In genomic region chr11:65119670-65119995, GRCh38 we compare ENCODE assay signal across 12 cellular contexts. TPM values are rescaled to one million over a fixed set of nuclear protein-coding genes. Genes with fewer than 3 reads are reported as not detected.
DNase-seq lines count a peak whose midpoint lies in the region; ATAC-seq and TF ChIP-seq lines count a peak whose summit lies in the region.
"Had no signal": no experiment of that assay in that cellular context is flagged by ENCODE, and none has a peak within 500 bp of the region (broad histone marks: within the 10 kb centered on the region; RNA-seq: fewer than 3 reads in every experiment).

No MANE protein-coding gene starts in this region.

- no peaks in the 10 kb centered on the region for H3K9me3 ChIP-seq in CD4-positive, CD25-positive, alpha-beta regulatory T cell (ENCODE audit: control insufficient read depth in 2 of 2, low read length in 2 of 2)
- H3K9me3 ChIP-seq in naive thymus-derived CD4-positive, alpha-beta T cell (ENCODE audit: control insufficient read depth in 2 of 3, low read length in 3 of 3): no peaks in the 10 kb centered on the region
- H3K9me3 ChIP-seq: left lung had no signal

- ATAC-seq in CD4-positive, CD25-positive, alpha-beta regulatory T cell (ENCODE audit: low read depth in 2 of 2): no peak
- ATAC-seq in naive thymus-derived CD4-positive, alpha-beta T cell: no peak
- no peak for ATAC-seq in left colon
- ATAC-seq: effector memory CD8-positive, alpha-beta T cell; left lung had no signal

- no peak for DNase-seq in CD4-positive, CD25-positive, alpha-beta regulatory T cell
- DNase-seq in HFF-Myc (ENCODE audit: extremely low read depth, low read depth) (no peak), NCI-H2171 (lab: John Stamatoyannopoulos, UW) (no peak), left colon (no peak), superior temporal gyrus (ENCODE audit: extremely low spot score) (no peak), LoVo (ENCODE audit: low spot score) (no peak)
- DNase-seq in activated T-helper 2 cell treated with anti-CD3 and anti-CD28 coated beads, Interferon-gamma antibody, Interleukin-2, Interleukin-4, amounts not matched to agents 10 μg/mL and 5 μg/mL and 100 μg/mL, durations not matched to agents 14 hours and 24 hours and 36 hours (ENCODE audit: low spot score): no peak
- DNase-seq in naive thymus-derived CD4-positive, alpha-beta T cell: no peak
- DNase-seq: effector memory CD8-positive, alpha-beta T cell; NCI-H1105; NCI-H446 treated with DMSO at 0.1 percent for 48 hours had no signal

- POLR2A ChIA-PET in naive thymus-derived CD4-positive, alpha-beta T cell (lab: Charles Lee): interaction anchor here (2.4 to 9.9 kb wide), 5 partner anchors 9 to 106 kb away, joined by 7 to 237 read pairs (median 44); partner anchors contain the start of genes ARL2, SYVN1, TM7SF2 and VPS51

- H3K36me3 Mint-ChIP-seq in CD4-positive, CD25-positive, alpha-beta regulatory T cell: peaks cover 35% of the 10 kb centered on the region
- peaks cover 69% of the 10 kb centered on the region for H3K36me3 Mint-ChIP-seq in activated T-helper 2 cell treated with anti-CD3 and anti-CD28 coated beads, Interferon-gamma antibody, Interleukin-2, Interleukin-4, amounts not matched to agents 10 μg/mL and 5 μg/mL and 100 μg/mL, durations not matched to agents 14 hours and 24 hours and 36 hours (ENCODE audit: low read depth)
- peaks cover 0 to 31% (median 26%) of the 10 kb centered on the region in 5 donors for H3K36me3 Mint-ChIP-seq in naive thymus-derived CD4-positive, alpha-beta T cell

- peak overlapping the region; percentile 96 for H3K27ac ChIP-seq in CD4-positive, CD25-positive, alpha-beta regulatory T cell (ENCODE audit: insufficient read depth, low read length, poor library complexity, severe bottlenecking)
- H3K27ac ChIP-seq in naive thymus-derived CD4-positive, alpha-beta T cell (ENCODE audit: low read depth, low read length): peak overlapping the region; percentile 99

- peaks cover 0 to 1% (median 0%) of the 10 kb centered on the region in 7 donors for H3K9me3 Mint-ChIP-seq in CD4-positive, CD25-positive, alpha-beta regulatory T cell
- H3K9me3 Mint-ChIP-seq in activated T-helper 2 cell treated with anti-CD3 and anti-CD28 coated beads, Interferon-gamma antibody, Interleukin-2, Interleukin-4, amounts not matched to agents 10 μg/mL and 5 μg/mL and 100 μg/mL, durations not matched to agents 14 hours and 24 hours and 36 hours: no peaks in the 10 kb centered on the region
- H3K9me3 Mint-ChIP-seq in naive thymus-derived CD4-positive, alpha-beta T cell: peaks cover 0 to 2% (median 0%) of the 10 kb centered on the region in 11 donors
- H3K9me3 Mint-ChIP-seq: effector memory CD8-positive, alpha-beta T cell had no signal

- no peak overlapping the region for H3K4me3 ChIP-seq in CD4-positive, CD25-positive, alpha-beta regulatory T cell (ENCODE audit: low read depth, low read length)
- peak overlapping the region; percentile 95; the same call in 1 of the 2 replicates for H3K4me3 ChIP-seq in HFF-Myc (replicated peaks; ENCODE audit: low read depth, low read length)
- H3K4me3 ChIP-seq in naive thymus-derived CD4-positive, alpha-beta T cell (ENCODE audit: low read length): no peak overlapping the region
- H3K4me3 ChIP-seq: left lung had no signal

- H3K27me3 ChIP-seq in CD4-positive, CD25-positive, alpha-beta regulatory T cell (ENCODE audit: control insufficient read depth, insufficient read depth, low read length): no peaks in the 10 kb centered on the region
- H3K27me3 ChIP-seq in naive thymus-derived CD4-positive, alpha-beta T cell (ENCODE audit: control insufficient read depth in 2 of 2, insufficient read depth in 2 of 2, low read length in 2 of 2): no peaks in the 10 kb centered on the region
- H3K27me3 ChIP-seq: left lung had no signal

- H3K4me1 Mint-ChIP-seq in CD4-positive, CD25-positive, alpha-beta regulatory T cell: peaks cover 10 to 71% (median 28%) of the 10 kb centered on the region in 4 donors
- peaks cover 24% of the 10 kb centered on the region for H3K4me1 Mint-ChIP-seq in activated T-helper 2 cell treated with anti-CD3 and anti-CD28 coated beads, Interferon-gamma antibody, Interleukin-2, Interleukin-4, amounts not matched to agents 10 μg/mL and 5 μg/mL and 100 μg/mL, durations not matched to agents 14 hours and 24 hours and 36 hours (ENCODE audit: low read depth)
- H3K4me1 Mint-ChIP-seq in naive thymus-derived CD4-positive, alpha-beta T cell: peaks cover 18 to 80% (median 52%) of the 10 kb centered on the region in 7 donors

- intact Hi-C loops in activated T-helper 2 cell treated with anti-CD3 and anti-CD28 coated beads, Interferon-gamma antibody, Interleukin-2, Interleukin-4, amounts not matched to agents 10 μg/mL and 5 μg/mL and 100 μg/mL, durations not matched to agents 14 hours and 24 hours and 36 hours (cut with micrococcal nuclease): loop anchor here (5.0 to 10.0 kb wide), 3 partner anchors 205 to 455 kb away; partner anchors contain the start of genes ATG2A, EHBP1L1, FAM89B and ZNRD2
- intact Hi-C loops in naive thymus-derived CD4-positive, alpha-beta T cell (cut with micrococcal nuclease): loop anchor here in 1 of 2 donors (10.0 kb wide), 2 partner anchors 195 to 375 kb away; partner anchors contain the start of genes CDC42EP2 and RASGRP2
- intact Hi-C loops in left colon (cut with DNase I, micrococcal nuclease): no loop called here

- TF ChIP-seq CTCF in HFF-Myc (IDR thresholded peaks at IDR 0.05; ENCODE audit: low read depth, low read length, missing control alignments): no peak

- H3K36me3 ChIP-seq in CD4-positive, CD25-positive, alpha-beta regulatory T cell (ENCODE audit: control insufficient read depth, insufficient read depth, low read length): peaks cover 34% of the 10 kb centered on the region
- H3K36me3 ChIP-seq in naive thymus-derived CD4-positive, alpha-beta T cell (ENCODE audit: control insufficient read depth in 2 of 3, insufficient read depth in 3 of 3, low read length in 3 of 3): peaks cover 16 to 47% (median 19%) of the 10 kb centered on the region in 3 experiments

- H3K4me3 Mint-ChIP-seq in CD4-positive, CD25-positive, alpha-beta regulatory T cell: peak overlapping the region; percentile 43 to 99 (median 56)
- H3K4me3 Mint-ChIP-seq in activated T-helper 2 cell treated with anti-CD3 and anti-CD28 coated beads, Interferon-gamma antibody, Interleukin-2, Interleukin-4, amounts not matched to agents 10 μg/mL and 5 μg/mL and 100 μg/mL, durations not matched to agents 14 hours and 24 hours and 36 hours (ENCODE audit: low read depth): peak overlapping the region; percentile 24
- H3K4me3 Mint-ChIP-seq in naive thymus-derived CD4-positive, alpha-beta T cell: peak overlapping the region in 9 of 10 donors; percentile 16 to 98 (median 51)

- H3K4me1 ChIP-seq in CD4-positive, CD25-positive, alpha-beta regulatory T cell (ENCODE audit: control insufficient read depth, insufficient read depth, low read length, poor library complexity, severe bottlenecking): peaks cover 43% of the 10 kb centered on the region
- peaks cover 26 to 35% of the 10 kb centered on the region in 2 donors for H3K4me1 ChIP-seq in naive thymus-derived CD4-positive, alpha-beta T cell (ENCODE audit: control insufficient read depth in 2 of 2, insufficient read depth in 2 of 2, low read length in 2 of 2)

- H3K27ac Mint-ChIP-seq in CD4-positive, CD25-positive, alpha-beta regulatory T cell: peak overlapping the region in 2 of 3 donors; percentile 54 to 81
- H3K27ac Mint-ChIP-seq in activated T-helper 2 cell treated with anti-CD3 and anti-CD28 coated beads, Interferon-gamma antibody, Interleukin-2, Interleukin-4, amounts not matched to agents 10 μg/mL and 5 μg/mL and 100 μg/mL, durations not matched to agents 14 hours and 24 hours and 36 hours: peak overlapping the region; percentile 31
- peak overlapping the region in 5 of 9 donors; percentile 28 to 100 (median 100) for H3K27ac Mint-ChIP-seq in naive thymus-derived CD4-positive, alpha-beta T cell

- CTCF ChIA-PET in naive thymus-derived CD4-positive, alpha-beta T cell (lab: Charles Lee): interaction anchor here (3.1 kb wide), 1 partner anchor 8 kb away, joined by 48 read pairs; the partner anchor contains the start of gene TM7SF2

- peaks cover 5% of the 10 kb centered on the region for H3K27me3 Mint-ChIP-seq in CD4-positive, CD25-positive, alpha-beta regulatory T cell
- H3K27me3 Mint-ChIP-seq in activated T-helper 2 cell treated with anti-CD3 and anti-CD28 coated beads, Interferon-gamma antibody, Interleukin-2, Interleukin-4, amounts not matched to agents 10 μg/mL and 5 μg/mL and 100 μg/mL, durations not matched to agents 14 hours and 24 hours and 36 hours (ENCODE audit: low read depth): no peaks in the 10 kb centered on the region
- H3K27me3 Mint-ChIP-seq in naive thymus-derived CD4-positive, alpha-beta T cell: no peaks in the 10 kb centered on the region
- H3K27me3 Mint-ChIP-seq: effector memory CD8-positive, alpha-beta T cell had no signal

RNA-seq across cellular contexts. Expression of gene ZNHIT2, which starts 2.1 kb away (rescaled TPM):
- 6.0 TPM for total RNA-seq in CD4-positive, CD25-positive, alpha-beta regulatory T cell
- polyA plus RNA-seq in CD4-positive, CD25-positive, alpha-beta regulatory T cell: 10 to 100 TPM; 20.1 to 29.0 (median 22.7) TPM
- 11.3 and 12.8 TPM in 2 replicates for total RNA-seq in activated T-helper 2 cell treated with anti-CD3 and anti-CD28 coated beads, Interferon-gamma antibody, Interleukin-2, Interleukin-4, amounts not matched to agents 10 μg/mL and 5 μg/mL and 100 μg/mL, durations not matched to agents 14 hours and 24 hours and 36 hours
- 10 to 100 TPM in 4 of 5 experiments, 1 to 10 TPM in 1; 9.9 to 18.2 (median 11.3) TPM for total RNA-seq in naive thymus-derived CD4-positive, alpha-beta T cell
- polyA plus RNA-seq in naive thymus-derived CD4-positive, alpha-beta T cell: 10 to 100 TPM; 29.9 to 35.6 TPM
- 1 to 10 TPM; 7.3 to 9.7 TPM for total RNA-seq in left colon

RNA-seq across cellular contexts. Expression of gene FAU, which starts 2.3 kb away (rescaled TPM):
- 1,172 TPM for total RNA-seq in CD4-positive, CD25-positive, alpha-beta regulatory T cell
- polyA plus RNA-seq in CD4-positive, CD25-positive, alpha-beta regulatory T cell: 1,000 to 10,000 TPM; 1,003 to 1,125 (median 1,056) TPM
- total RNA-seq in activated T-helper 2 cell treated with anti-CD3 and anti-CD28 coated beads, Interferon-gamma antibody, Interleukin-2, Interleukin-4, amounts not matched to agents 10 μg/mL and 5 μg/mL and 100 μg/mL, durations not matched to agents 14 hours and 24 hours and 36 hours: 1,016 and 1,034 TPM in 2 replicates
- 1,000 to 10,000 TPM; 1,053 to 1,849 (median 1,722) TPM for total RNA-seq in naive thymus-derived CD4-positive, alpha-beta T cell
- polyA plus RNA-seq in naive thymus-derived CD4-positive, alpha-beta T cell: 1,000 to 10,000 TPM; 1,055 to 1,372 TPM
- total RNA-seq in left colon: 100 to 1,000 TPM; 701 to 737 TPM

RNA-seq across cellular contexts. Expression of gene MRPL49, which starts 2.5 kb away (rescaled TPM):
- 47.7 TPM for total RNA-seq in CD4-positive, CD25-positive, alpha-beta regulatory T cell
- 100 to 1,000 TPM; 104 to 125 (median 111) TPM for polyA plus RNA-seq in CD4-positive, CD25-positive, alpha-beta regulatory T cell
- 66.6 and 67.1 TPM in 2 replicates for total RNA-seq in activated T-helper 2 cell treated with anti-CD3 and anti-CD28 coated beads, Interferon-gamma antibody, Interleukin-2, Interleukin-4, amounts not matched to agents 10 μg/mL and 5 μg/mL and 100 μg/mL, durations not matched to agents 14 hours and 24 hours and 36 hours
- total RNA-seq in naive thymus-derived CD4-positive, alpha-beta T cell: 10 to 100 TPM; 38.1 to 65.5 (median 51.9) TPM
- polyA plus RNA-seq in naive thymus-derived CD4-positive, alpha-beta T cell: 100 to 1,000 TPM in 1 of 2 donors, 10 to 100 TPM in 1; 93.7 to 102 TPM
- 10 to 100 TPM; 47.0 to 54.5 TPM for total RNA-seq in left colon

RNA-seq across cellular contexts. Expression of gene TM7SF2, which starts 8.0 kb away (rescaled TPM):
- 20.2 TPM for total RNA-seq in CD4-positive, CD25-positive, alpha-beta regulatory T cell
- polyA plus RNA-seq in CD4-positive, CD25-positive, alpha-beta regulatory T cell: 10 to 100 TPM in 2 of 4 donors, 1 to 10 TPM in 2; 8.0 to 11.1 (median 9.4) TPM
- 34.4 and 36.9 TPM in 2 replicates for total RNA-seq in activated T-helper 2 cell treated with anti-CD3 and anti-CD28 coated beads, Interferon-gamma antibody, Interleukin-2, Interleukin-4, amounts not matched to agents 10 μg/mL and 5 μg/mL and 100 μg/mL, durations not matched to agents 14 hours and 24 hours and 36 hours
- 10 to 100 TPM; 21.6 to 37.8 (median 30.8) TPM for total RNA-seq in naive thymus-derived CD4-positive, alpha-beta T cell
- polyA plus RNA-seq in naive thymus-derived CD4-positive, alpha-beta T cell: 10 to 100 TPM; 15.0 to 21.1 TPM
- total RNA-seq in left colon: 10 to 100 TPM; 24.6 to 36.0 TPM

RNA-seq across cellular contexts. Expression of gene SYVN1, which starts 14.7 kb away (rescaled TPM):
- total RNA-seq in CD4-positive, CD25-positive, alpha-beta regulatory T cell: 66.3 TPM
- 10 to 100 TPM in 1 of 4 donors, 1 to 10 TPM in 3; 6.2 to 10.8 (median 7.3) TPM for polyA plus RNA-seq in CD4-positive, CD25-positive, alpha-beta regulatory T cell
- 40.1 and 42.2 TPM in 2 replicates for total RNA-seq in activated T-helper 2 cell treated with anti-CD3 and anti-CD28 coated beads, Interferon-gamma antibody, Interleukin-2, Interleukin-4, amounts not matched to agents 10 μg/mL and 5 μg/mL and 100 μg/mL, durations not matched to agents 14 hours and 24 hours and 36 hours
- 10 to 100 TPM; 61.0 to 84.6 (median 67.9) TPM for total RNA-seq in naive thymus-derived CD4-positive, alpha-beta T cell
- polyA plus RNA-seq in naive thymus-derived CD4-positive, alpha-beta T cell: 10 to 100 TPM in 1 of 2 donors, 1 to 10 TPM in 1; 8.6 to 15.0 TPM
- total RNA-seq in left colon: 10 to 100 TPM; 64.5 to 70.4 TPM

Comparison
In these comparisons a context has a peak if more than half of its experiments do, and no peak if none do; other contexts are left out.
1. H3K27ac Mint-ChIP-seq: peak in every context shown above with its lines; median percentile 100 in naive thymus-derived CD4-positive, alpha-beta T cell; 68 in CD4-positive, CD25-positive, alpha-beta regulatory T cell; 31 in activated T-helper 2 cell treated with anti-CD3 and anti-CD28 coated beads, Interferon-gamma antibody, Interleukin-2, Interleukin-4, amounts not matched to agents 10 μg/mL and 5 μg/mL and 100 μg/mL, durations not matched to agents 14 hours and 24 hours and 36 hours.